8 cellular contexts compared by ENCODE assay signal in genomic region chr1:116881879-116882520, GRCh38. TPM values are rescaled to one million over a fixed set of nuclear protein-coding genes. Genes with fewer than 3 reads are reported as not detected.
DNase-seq lines count a peak whose midpoint lies in the region; ATAC-seq and TF ChIP-seq lines count a peak whose summit lies in the region.

No MANE protein-coding gene starts in this region.

- no peak for TF ChIP-seq POLR2A in NB4 (IDR thresholded peaks at IDR 0.05; ENCODE audit: extremely low read depth, insufficient read length)

- intact Hi-C loops in left cardiac atrium (cut with DNase I) = no loop called here

- peak overlapping the region; percentile 37 for H3K4me3 ChIP-seq in NB4 (ENCODE audit: low read depth, low read length)

- DNase-seq in activated gamma-delta T cell treated with Interleukin-2 at 50 U/mL for 16 hours (peak; percentile 11), activated gamma-delta T cell (lab: John Stamatoyannopoulos, UW) (no peak), NB4 (ENCODE audit: low read depth) (peak; percentile 94), left cardiac atrium (peak; percentile 54)
- peak; percentile 8 for DNase-seq in activated T-helper 9 cell treated with anti-CD3 and anti-CD28 coated beads, Interleukin-2, amount 50 U/mL, for 16 hours (ENCODE audit: low read depth)
- peak in 2 of 3 donors; percentile 29 to 39 for DNase-seq in stimulated activated CD4-positive, alpha-beta T cell treated with anti-CD3 and anti-CD28 coated beads, TNF-alpha, amount 100 ng/mL, for 48 hours (ENCODE audit: low read depth in 3 of 3)

- ATAC-seq in left cardiac atrium (peak; percentile 73 to 79), GM18868 (IDR thresholded peaks at IDR 0.05; ENCODE audit: unreplicated experiment) (no peak), HG03378 (IDR thresholded peaks at IDR 0.05; ENCODE audit: unreplicated experiment) (no peak)

- TF ChIP-seq CTCF in NB4 (IDR thresholded peaks at IDR 0.05; ENCODE audit: low read depth, low read length) = peak; percentile 64

RNA-seq across cellular contexts. Expression of gene PTGFRN, which starts 27.7 kb away (rescaled TPM):
- total RNA-seq in left cardiac atrium = 100 to 1,000 TPM; 159 to 179 TPM

Comparison
In these comparisons a context has a peak if more than half of its experiments do, and no peak if none do; other contexts are left out.
1. ATAC-seq: peak in left cardiac atrium (2 of 2); none in GM18868 (single experiment) and HG03378 (single experiment).